ENCODE assay signal across 24 cellular contexts in genomic region chr13:26813626-26814348, GRCh38. TPM values are rescaled to one million over a fixed set of nuclear protein-coding genes. Genes with fewer than 3 reads are reported as not detected.
DNase-seq lines count a peak whose midpoint lies in the region; ATAC-seq and TF ChIP-seq lines count a peak whose summit lies in the region.
"Had no signal": no experiment of that assay in that cellular context is flagged by ENCODE, and none has a peak within 500 bp of the region (broad histone marks: within the 10 kb centered on the region; RNA-seq: fewer than 3 reads in every experiment).

No MANE protein-coding gene starts in this region.

- H3K4me3 Mint-ChIP-seq in brain: peak overlapping the region in 2 of 5 experiments; percentile 18 to 23
- H3K4me3 Mint-ChIP-seq in naive thymus-derived CD4-positive, alpha-beta T cell: no peak overlapping the region
- no peak overlapping the region for H3K4me3 Mint-ChIP-seq in activated CD4-positive, alpha-beta memory T cell treated with anti-CD3 and anti-CD28 coated beads for 36 hours
- H3K4me3 Mint-ChIP-seq: CD4-positive, alpha-beta T cell had no signal

- no peak for TF ChIP-seq POLR2A in thyroid gland (IDR thresholded peaks at IDR 0.05)

- in situ Hi-C loops in G401 (cut with HindIII; ENCODE audit: low sequenced_read_pairs): no loop called here

- intact Hi-C loops in thyroid gland (cut with DNase I): no loop called here
- intact Hi-C loops in naive thymus-derived CD4-positive, alpha-beta T cell (cut with micrococcal nuclease): no loop called here
- intact Hi-C loops in activated CD4-positive, alpha-beta memory T cell treated with anti-CD3 and anti-CD28 coated beads for 36 hours (cut with micrococcal nuclease): no loop called here

- no peaks in the 10 kb centered on the region for H3K36me3 ChIP-seq in thyroid gland
- no peaks in the 10 kb centered on the region for H3K36me3 ChIP-seq in naive thymus-derived CD4-positive, alpha-beta T cell (ENCODE audit: control insufficient read depth in 2 of 3, insufficient read depth in 3 of 3, low read length in 3 of 3)

- peaks cover 0 to 3% (median under 1%) of the 10 kb centered on the region in 5 experiments for H3K9me3 Mint-ChIP-seq in brain
- H3K9me3 Mint-ChIP-seq in naive thymus-derived CD4-positive, alpha-beta T cell: no peaks in the 10 kb centered on the region
- H3K9me3 Mint-ChIP-seq in activated CD4-positive, alpha-beta memory T cell treated with anti-CD3 and anti-CD28 coated beads for 36 hours: no peaks in the 10 kb centered on the region
- H3K9me3 Mint-ChIP-seq: CD4-positive, alpha-beta T cell had no signal

- DNase-seq in G401 (ENCODE audit: low spot score) (peak; percentile 59), NCI-H2227 treated with DMSO at 0.1 percent for 48 hours (lab: John Stamatoyannopoulos, UW) (peak; percentile 47), foreskin keratinocyte (peak; percentile 2 to 13), thyroid gland (no peak), midbrain (lab: John Stamatoyannopoulos, UW) (no peak)
- DNase-seq in naive thymus-derived CD4-positive, alpha-beta T cell: no peak
- no peak for DNase-seq in activated CD4-positive, alpha-beta memory T cell treated with anti-CD3 and anti-CD28 coated beads for 36 hours
- DNase-seq: Caco-2; CD4-positive, alpha-beta T cell; DMS53; IMR-90; NCI-H1092; NCI-H1436 treated with DMSO at 0.1 percent for 48 hours; NCI-H2029; NCI-H226; NCI-H526 treated with DMSO at 0.1 percent for 48 hours had no signal

- POLR2A ChIA-PET in naive thymus-derived CD4-positive, alpha-beta T cell (lab: Charles Lee): no interaction called here
- POLR2A ChIA-PET in activated CD4-positive, alpha-beta memory T cell treated with anti-CD3 and anti-CD28 coated beads for 36 hours (lab: Charles Lee): no interaction called here

- peaks cover 3% of the 10 kb centered on the region for H3K27me3 ChIP-seq in foreskin keratinocyte
- no peaks in the 10 kb centered on the region for H3K27me3 ChIP-seq in thyroid gland
- no peaks in the 10 kb centered on the region for H3K27me3 ChIP-seq in naive thymus-derived CD4-positive, alpha-beta T cell (ENCODE audit: control insufficient read depth in 2 of 2, insufficient read depth in 2 of 2, low read length in 2 of 2)

- CTCF ChIA-PET in naive thymus-derived CD4-positive, alpha-beta T cell (lab: Charles Lee): no interaction called here
- CTCF ChIA-PET in activated CD4-positive, alpha-beta memory T cell treated with anti-CD3 and anti-CD28 coated beads for 36 hours (lab: Charles Lee): no interaction called here

- H3K36me3 Mint-ChIP-seq in brain: no peaks in the 10 kb centered on the region
- H3K36me3 Mint-ChIP-seq in naive thymus-derived CD4-positive, alpha-beta T cell: no peaks in the 10 kb centered on the region
- H3K36me3 Mint-ChIP-seq in activated CD4-positive, alpha-beta memory T cell treated with anti-CD3 and anti-CD28 coated beads for 36 hours: no peaks in the 10 kb centered on the region

- H3K4me1 ChIP-seq in foreskin keratinocyte (no peaks in the 10 kb centered on the region), thyroid gland (no peaks in the 10 kb centered on the region)
- H3K4me1 ChIP-seq in naive thymus-derived CD4-positive, alpha-beta T cell (ENCODE audit: control insufficient read depth in 2 of 2, insufficient read depth in 2 of 2, low read length in 2 of 2): no peaks in the 10 kb centered on the region
- H3K4me1 ChIP-seq: A549, Caco-2 had no signal

- WGBS in thyroid gland, 2 donors: 76% methylated on average over 15 of the region's 15 CpGs

- no peak for ATAC-seq in foreskin keratinocyte
- ATAC-seq in naive thymus-derived CD4-positive, alpha-beta T cell: no peak
- ATAC-seq: A549, Panc1 had no signal

- H3K9me3 ChIP-seq in thyroid gland: no peaks in the 10 kb centered on the region
- H3K9me3 ChIP-seq in naive thymus-derived CD4-positive, alpha-beta T cell (ENCODE audit: control insufficient read depth in 2 of 3, low read length in 3 of 3): no peaks in the 10 kb centered on the region
- H3K9me3 ChIP-seq: A549, Caco-2 had no signal

- H3K27me3 Mint-ChIP-seq in brain: peaks cover 6% of the 10 kb centered on the region
- H3K27me3 Mint-ChIP-seq in naive thymus-derived CD4-positive, alpha-beta T cell: peaks cover 19 to 38% (median 30%) of the 10 kb centered on the region in 5 donors
- peaks cover 11% of the 10 kb centered on the region for H3K27me3 Mint-ChIP-seq in activated CD4-positive, alpha-beta memory T cell treated with anti-CD3 and anti-CD28 coated beads for 36 hours

- H3K4me1 Mint-ChIP-seq in brain: peaks cover 57% of the 10 kb centered on the region
- H3K4me1 Mint-ChIP-seq in naive thymus-derived CD4-positive, alpha-beta T cell: no peaks in the 10 kb centered on the region
- H3K4me1 Mint-ChIP-seq in activated CD4-positive, alpha-beta memory T cell treated with anti-CD3 and anti-CD28 coated beads for 36 hours (ENCODE audit: low read depth): no peaks in the 10 kb centered on the region

- H3K27ac ChIP-seq in foreskin keratinocyte (no peak overlapping the region), thyroid gland (no peak overlapping the region)
- no peak overlapping the region for H3K27ac ChIP-seq in naive thymus-derived CD4-positive, alpha-beta T cell (ENCODE audit: low read depth, low read length)
- H3K27ac ChIP-seq: A549, HL-60 had no signal

- peak overlapping the region in 4 of 5 experiments; percentile 11 to 92 (median 66) for H3K27ac Mint-ChIP-seq in brain
- H3K27ac Mint-ChIP-seq in naive thymus-derived CD4-positive, alpha-beta T cell: no peak overlapping the region
- H3K27ac Mint-ChIP-seq in activated CD4-positive, alpha-beta memory T cell treated with anti-CD3 and anti-CD28 coated beads for 36 hours: no peak overlapping the region
- H3K27ac Mint-ChIP-seq: CD4-positive, alpha-beta T cell had no signal

- TF ChIP-seq CTCF in brain (conservative IDR thresholded peaks at IDR 0.05): no peak
- no peak for TF ChIP-seq CTCF in foreskin keratinocyte (conservative IDR thresholded peaks at IDR 0.05)
- TF ChIP-seq CTCF in thyroid gland (IDR thresholded peaks at IDR 0.05): no peak

- H3K4me3 ChIP-seq in thyroid gland (replicated peaks in 1 of 3): no peak overlapping the region
- H3K4me3 ChIP-seq in naive thymus-derived CD4-positive, alpha-beta T cell (ENCODE audit: low read length): no peak overlapping the region
- H3K4me3 ChIP-seq: A549 had no signal

RNA-seq across cellular contexts. Expression of gene GPR12, which starts 53.2 kb away (rescaled TPM):
- total RNA-seq in G401 (2014; rRNA removed; shearing (Covaris generic)): not detected in 2 replicates
- polyA plus RNA-seq in brain (ENCODE audit: insufficient read depth, low read depth, low replicate concordance): 1.6 TPM
- total RNA-seq in foreskin keratinocyte: not detected in 2 replicates
- not detected in 2 replicates for polyA plus RNA-seq in foreskin keratinocyte
- total RNA-seq in thyroid gland: under 1 TPM in 3 of 4 donors, not detected in 1; under 0.01 to 0.33 (median 0.33) TPM
- not detected for total RNA-seq in naive thymus-derived CD4-positive, alpha-beta T cell
- polyA plus RNA-seq in naive thymus-derived CD4-positive, alpha-beta T cell: not detected
- not detected for total RNA-seq in activated CD4-positive, alpha-beta memory T cell treated with anti-CD3 and anti-CD28 coated beads for 36 hours
- total RNA-seq: Caco-2; CD4-positive, alpha-beta T cell; HT1080; IMR-90; M059J; SK-MEL-5 had no signal
- polyA plus RNA-seq: A549, BJ, IMR-90 had no signal

Comparison
In these comparisons a context has a peak if more than half of its experiments do, and no peak if none do; other contexts are left out.
1. DNase-seq: peak in G401 (single experiment), NCI-H2227 treated with DMSO at 0.1 percent for 48 hours (single experiment) and foreskin keratinocyte (2 of 2); none in thyroid gland (0 of 2), naive thymus-derived CD4-positive, alpha-beta T cell (0 of 9), activated CD4-positive, alpha-beta memory T cell treated with anti-CD3 and anti-CD28 coated beads for 36 hours (single experiment) and midbrain (single experiment).
2. H3K27ac Mint-ChIP-seq: peak in brain (4 of 5); none in naive thymus-derived CD4-positive, alpha-beta T cell (0 of 9) and activated CD4-positive, alpha-beta memory T cell treated with anti-CD3 and anti-CD28 coated beads for 36 hours (single experiment).